34 cellular contexts compared by ENCODE assay signal in the genomic region with DNA sequence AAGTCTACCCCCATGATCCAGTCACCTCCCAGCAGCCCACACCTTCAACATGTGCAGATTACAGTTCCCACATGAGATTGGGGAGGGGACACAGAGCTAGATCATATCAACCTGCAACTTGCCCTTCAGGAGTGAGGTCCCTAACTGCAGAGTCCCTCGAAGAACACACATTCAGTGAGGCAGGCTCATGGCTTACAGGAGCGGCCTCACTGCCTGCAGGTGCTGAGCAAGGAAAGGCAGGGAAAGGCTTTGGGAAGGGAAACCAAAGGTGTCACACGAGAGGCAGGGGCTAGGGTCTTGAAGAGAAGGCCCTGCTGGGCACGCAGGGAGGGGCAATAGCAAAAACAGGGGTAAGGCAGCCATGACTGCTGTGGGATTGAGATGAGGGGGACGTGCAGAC. TPM values are rescaled to one million over a fixed set of nuclear protein-coding genes. Genes with fewer than 3 reads are reported as not detected.
"Had no signal": no experiment of that assay in that cellular context is flagged by ENCODE, and none has a peak within 500 bp of the region (broad histone marks: within the 10 kb centered on the region; RNA-seq: fewer than 3 reads in every experiment).

No MANE protein-coding gene starts in this region.

- DNase-seq: activated B cell treated with CpG ODN at 0.5 μM for 24 hours; activated CD4-positive, alpha-beta memory T cell treated with anti-CD3 and anti-CD28 coated beads for 36 hours; activated CD4-positive, alpha-beta T cell treated with anti-CD3 and anti-CD28 coated beads for 4 hours; activated CD4-positive, alpha-beta T cell treated with anti-CD3 and anti-CD28 coated beads, Interleukin-2, amount 50 U/mL, for 1 hour; activated CD4-positive, CD25-positive, alpha-beta regulatory T cell treated with anti-CD3 and anti-CD28 coated beads, Interleukin-2, amount 50 U/mL, for 72 hours; activated CD8-positive, alpha-beta memory T cell treated with anti-CD3 and anti-CD28 coated beads, Interleukin-2, amount 50 U/mL, for 4 hours; activated gamma-delta T cell treated with Interleukin-2 at 50 U/mL for 16 hours; activated naive CD4-positive, alpha-beta T cell treated with anti-CD3 and anti-CD28 coated beads for 36 hours; activated T-cell treated with anti-CD3 and anti-CD28 coated beads for 4 hours; activated T-cell treated with anti-CD3 and anti-CD28 coated beads, Interleukin-2, amount 50 U/mL, for 4 hours; adrenal gland; anterior cingulate cortex; central memory CD4-positive, alpha-beta T cell; Karpas-422; NCI-H1048; NCI-H1105 treated with DMSO at 0.1 percent for 48 hours; NCI-H1436 treated with DMSO at 0.1 percent for 48 hours; NCI-H1694 treated with DMSO at 0.1 percent for 48 hours; NCI-H2029; NCI-H345; NCI-H524 treated with DMSO at 0.1 percent for 48 hours; NK-92 treated with Interleukin-12 subunit alpha and Interleukin-12 subunit beta, amount 100 ng/mL, for 24 hours; PC-3; Peyer's patch; RPMI8226; SIG-M5; T-helper 1 cell; T-helper 2 cell; T-helper 9 cell had no signal

- H3K36me3 ChIP-seq: adrenal gland, Peyer's patch had no signal

- H3K9me3 Mint-ChIP-seq: activated T-helper 1 cell treated with anti-CD3 and anti-CD28 coated beads, Interleukin-12 subunit alpha, Interleukin-12 subunit beta, Interleukin-2, Interleukin-4 antibody, amounts not matched to agents 30 ng/mL and 10 ng/mL and 1 ng/mL, durations not matched to agents 14 hours and 24 hours and 36 hours had no signal

- FAIRE-seq: bronchial epithelial cell had no signal

- H3K4me1 Mint-ChIP-seq: activated B cell treated with CpG ODN at 0.5 μM for 24 hours had no signal

- H3K9me3 ChIP-seq: adrenal gland, Peyer's patch had no signal

- H3K27me3 ChIP-seq: adrenal gland, Peyer's patch had no signal

- H3K4me3 Mint-ChIP-seq: activated B cell treated with CpG ODN at 0.5 μM for 24 hours; activated CD4-positive, alpha-beta memory T cell treated with anti-CD3 and anti-CD28 coated beads for 36 hours; activated naive CD4-positive, alpha-beta T cell treated with anti-CD3 and anti-CD28 coated beads for 36 hours; activated T-cell treated with anti-CD3 and anti-CD28 coated beads, Interleukin-2, amount 50 U/mL, for 4 hours; activated T-helper 1 cell treated with anti-CD3 and anti-CD28 coated beads, Interleukin-12 subunit alpha, Interleukin-12 subunit beta, Interleukin-2, Interleukin-4 antibody, amounts not matched to agents 30 ng/mL and 10 ng/mL and 1 ng/mL, durations not matched to agents 14 hours and 24 hours and 36 hours; brain had no signal

- H3K4me3 ChIP-seq: adrenal gland, Peyer's patch had no signal

- H3K36me3 Mint-ChIP-seq: activated CD4-positive, alpha-beta memory T cell treated with anti-CD3 and anti-CD28 coated beads for 36 hours had no signal

- H3K27ac Mint-ChIP-seq: activated B cell treated with CpG ODN at 0.5 μM for 24 hours; activated CD4-positive, alpha-beta memory T cell treated with anti-CD3 and anti-CD28 coated beads for 36 hours; activated naive CD4-positive, alpha-beta T cell treated with anti-CD3 and anti-CD28 coated beads for 36 hours; activated naive CD4-positive, alpha-beta T cell treated with anti-CD3 and anti-CD28 coated beads, Interleukin-2, amount 50 U/mL, for 72 hours; activated T-helper 1 cell treated with anti-CD3 and anti-CD28 coated beads, Interleukin-12 subunit alpha, Interleukin-12 subunit beta, Interleukin-2, Interleukin-4 antibody, amounts not matched to agents 30 ng/mL and 10 ng/mL and 1 ng/mL, durations not matched to agents 14 hours and 24 hours and 36 hours; brain had no signal

- H3K4me1 ChIP-seq: Peyer's patch had no signal

- H3K27me3 Mint-ChIP-seq: brain had no signal

- H3K27ac ChIP-seq: adrenal gland, Peyer's patch, VCaP had no signal

RNA-seq across cellular contexts. Expression of a gene that starts 22.5 kb away (rescaled TPM):
- total RNA-seq: PC-3 had no signal
